15 cellular contexts compared by ENCODE assay signal in the genomic region with DNA sequence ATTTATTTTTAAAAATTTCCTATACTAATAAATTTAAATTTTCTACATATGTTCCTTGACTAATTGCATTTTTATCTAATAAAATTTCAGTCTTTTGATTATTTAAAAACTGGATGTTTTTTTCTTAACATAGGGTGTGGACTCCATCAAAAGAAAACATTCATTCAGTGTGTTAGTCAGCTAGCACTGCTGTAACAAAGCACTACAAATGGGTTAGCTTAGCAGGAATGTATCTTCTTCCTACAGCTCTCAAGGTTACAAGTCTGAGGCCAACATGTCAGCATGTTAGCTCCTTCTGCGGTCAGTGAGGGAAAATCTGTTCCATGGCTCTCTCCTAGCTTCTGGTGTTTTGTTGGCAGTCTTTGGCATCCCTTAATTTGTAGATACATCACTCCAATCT. TPM values are rescaled to one million over a fixed set of nuclear protein-coding genes. Genes with fewer than 3 reads are reported as not detected.
DNase-seq lines count a peak whose midpoint lies in the region; ATAC-seq and TF ChIP-seq lines count a peak whose summit lies in the region.
"Had no signal": no experiment of that assay in that cellular context is flagged by ENCODE, and none has a peak within 500 bp of the region (broad histone marks: within the 10 kb centered on the region; RNA-seq: fewer than 3 reads in every experiment).

No MANE protein-coding gene starts in this region.

- CTCF ChIA-PET in A673 (lab: Charles Lee) = no interaction called here

- H3K27me3 ChIP-seq in A673 (replicated peaks; ENCODE audit: insufficient read depth, low read depth, low read length, poor library complexity) (no peaks in the 10 kb centered on the region), GM23248 (replicated peaks; ENCODE audit: insufficient read depth) (no peaks in the 10 kb centered on the region), ascending aorta (no peaks in the 10 kb centered on the region), foreskin keratinocyte (no peaks in the 10 kb centered on the region)

- no peaks in the 10 kb centered on the region for H4K20me1 ChIP-seq in GM23248 (ENCODE audit: insufficient read depth)

- H3K79me2 ChIP-seq in GM23248 (ENCODE audit: insufficient read depth) = no peaks in the 10 kb centered on the region

- H3K9me3 ChIP-seq in A673 (ENCODE audit: low read depth, low read length, poor library complexity, severe bottlenecking) (no peaks in the 10 kb centered on the region), GM23248 (ENCODE audit: low read depth) (no peaks in the 10 kb centered on the region), ascending aorta (no peaks in the 10 kb centered on the region)
- H3K9me3 ChIP-seq: Caco-2 had no signal

- H3K4me3 ChIP-seq in A673 (ENCODE audit: low read depth, low read length, poor library complexity, severe bottlenecking) (no peak overlapping the region), GM23248 (no peak overlapping the region), ascending aorta (no peak overlapping the region)

- no peaks in the 10 kb centered on the region for H3F3A ChIP-seq in GM23248 (ENCODE audit: insufficient read depth)

- no TSS peak for BruUV-seq in A673 (replicated peaks; lab: Mats Ljungman, UMichigan)

- POLR2A ChIA-PET in A673 (lab: Charles Lee; ENCODE audit: low non-redundant PET) = no interaction called here

- H3K27ac ChIP-seq in A673 (ENCODE audit: low read depth, low read length, poor library complexity, severe bottlenecking) (peak overlapping the region; percentile 72), GM23248 (no peak overlapping the region), ascending aorta (peak overlapping the region; percentile 26 to 45), foreskin keratinocyte (no peak overlapping the region)
- H3K27ac ChIP-seq: KMS-11 had no signal

- in situ Hi-C loops in GM23248 (cut with MboI) = no loop called here

- DNase-seq in A673 (ENCODE audit: low spot score) = no peak
- DNase-seq in GM23248 = peak; percentile 8
- no peak for DNase-seq in ascending aorta (ENCODE audit: low spot score in 2 of 2)
- no peak for DNase-seq in foreskin keratinocyte
- no peak for DNase-seq in SIG-M5 (lab: John Stamatoyannopoulos, UW)
- DNase-seq in activated T-cell treated with anti-CD3 and anti-CD28 coated beads, Interleukin-2, amount 50 U/mL, for 1 hour = no peak
- DNase-seq in H4 (ENCODE audit: low spot score) = no peak
- DNase-seq: Caco-2; CD8-positive, alpha-beta memory T cell; DND-41; GDM1; H7 had no signal

- 76 to 78% methylated on average over 1 of the region's 1 CpG for WGBS in GM23248 (ENCODE audit: low coverage in 1 of 2, low lambda C conversion rate in 2 of 2, missing lambda C conversion rate in 2 of 2), 2 experiments

- intact Hi-C loops in A673 (cut with micrococcal nuclease; ENCODE audit: unreplicated experiment) = no loop called here
- intact Hi-C loops in ascending aorta (cut with DNase I) = no loop called here

- H3K4me1 ChIP-seq in A673 (ENCODE audit: insufficient read depth, low read length, poor library complexity, severe bottlenecking) = peaks cover 78% of the 10 kb centered on the region
- H3K4me1 ChIP-seq in GM23248 (ENCODE audit: insufficient read depth) = no peaks in the 10 kb centered on the region
- H3K4me1 ChIP-seq in ascending aorta = peaks cover 6 to 31% of the 10 kb centered on the region in 2 donors
- peaks cover 16% of the 10 kb centered on the region for H3K4me1 ChIP-seq in foreskin keratinocyte

- no peak overlapping the region for H3K4me2 ChIP-seq in GM23248 (ENCODE audit: unreplicated experiment)
- H3K4me2 ChIP-seq: KMS-11 had no signal

- H2AFZ ChIP-seq in GM23248 = no peak overlapping the region

- H3K36me3 ChIP-seq in A673 (ENCODE audit: insufficient read depth, low read length, poor library complexity, severe bottlenecking) (no peaks in the 10 kb centered on the region), GM23248 (ENCODE audit: low read depth) (no peaks in the 10 kb centered on the region), ascending aorta (no peaks in the 10 kb centered on the region)

- TF ChIP-seq CTCF in A673 (conservative IDR thresholded peaks at IDR 0.05; ENCODE audit: low read depth, low read length) (no peak), ascending aorta (IDR thresholded peaks at IDR 0.05) (no peak), foreskin keratinocyte (conservative IDR thresholded peaks at IDR 0.05) (no peak)

- ATAC-seq in foreskin keratinocyte (peak; percentile 78), GM21717 (IDR thresholded peaks at IDR 0.05; ENCODE audit: unreplicated experiment) (no peak)

- H3K9me2 ChIP-seq in GM23248 (ENCODE audit: insufficient read depth) = no peaks in the 10 kb centered on the region; the same call in 1 of the 2 replicates

- H3K9ac ChIP-seq in GM23248 = no peak overlapping the region
- H3K9ac ChIP-seq: KMS-11 had no signal

RNA-seq across cellular contexts. Expression of a gene that starts 32.5 kb away (rescaled TPM):
- total RNA-seq in A673 (2021) (10.0 and 12.3 TPM in 2 replicates), ascending aorta (8.4 TPM), foreskin keratinocyte (2.5 and 3.4 TPM in 2 replicates)
- total RNA-seq in GM23248 (2014; rRNA removed; shearing (Covaris generic)) = 0.13 and 0.32 TPM in 2 replicates
- polyA plus RNA-seq in GM23248 (2016; fragmentation: Nextera tagmentation; extraction: Ambion mirVana) (0.06 and 0.09 TPM in 2 replicates), foreskin keratinocyte (0.41 and 0.45 TPM in 2 replicates)
- total RNA-seq in H4 (2014; rRNA removed; shearing (Covaris generic)) = 0.21 and 0.39 TPM in 2 replicates
- polyA plus RNA-seq: CD14-positive monocyte; CD8-positive, alpha-beta memory T cell had no signal

Comparison
In these comparisons a context has a peak if more than half of its experiments do, and no peak if none do; other contexts are left out.
1. H3K27ac ChIP-seq: peak in A673 (single experiment) and ascending aorta (2 of 2); none in GM23248 (single experiment) and foreskin keratinocyte (single experiment).